ENCODE assay signal across 24 cellular contexts in the genomic region with DNA sequence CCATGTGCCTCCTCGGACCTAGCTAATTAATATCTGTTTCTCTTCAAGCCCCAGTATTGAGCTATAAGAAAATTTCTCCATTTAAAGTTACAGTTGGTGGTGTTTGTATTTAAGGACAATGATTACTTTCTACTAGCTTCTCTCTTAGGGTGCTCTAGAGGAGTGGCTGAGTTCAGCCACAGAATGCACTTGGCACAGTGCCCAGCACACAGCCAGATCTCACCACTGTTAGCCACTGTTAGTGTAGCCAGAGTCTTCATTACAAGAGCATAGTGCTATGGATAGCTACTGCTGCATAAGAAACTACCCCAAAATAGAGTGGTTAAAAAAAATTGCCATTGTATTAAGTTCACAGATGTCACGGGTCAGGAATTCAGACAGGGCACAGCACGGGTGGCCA.
"Had no signal": no experiment of that assay in that cellular context is flagged by ENCODE, and none has a peak within 500 bp of the region (broad histone marks: within the 10 kb centered on the region; RNA-seq: fewer than 3 reads in every experiment).

No MANE protein-coding gene starts in this region.

- H3K4me1 Mint-ChIP-seq: activated naive CD8-positive, alpha-beta T cell treated with anti-CD3 and anti-CD28 coated beads, Interleukin-2, amount 10 ng/mL, durations not matched to agents 7 days and 5 days; immature natural killer cell; stimulated activated naive B cell treated with anti-CD40 and anti-IgM and Interleukin-4, amounts not matched to agents 10 μg/mL and 1 μg/mL and 100 μg/mL, for 72 hours; T-helper 17 cell had no signal

- H3K9me3 Mint-ChIP-seq: activated CD4-positive, alpha-beta memory T cell treated with anti-CD3 and anti-CD28 coated beads for 36 hours; activated naive CD4-positive, alpha-beta T cell treated with anti-CD3 and anti-CD28 coated beads for 36 hours; dendritic cell treated with granulocyte-macrophage colony-stimulating factor and Interleukin-4, amounts not matched to agents 40 ng/mL and 50 ng/mL, for 4 days; immature natural killer cell; natural killer cell treated with Interleukin-12 subunit alpha and Interleukin-12 subunit beta and Interleukin-15 and Interleukin-18, amount 100 ng/mL, for 72 hours; stimulated activated naive B cell treated with anti-CD40 and anti-IgM and Interleukin-4, amounts not matched to agents 10 μg/mL and 1 μg/mL and 100 μg/mL, for 72 hours had no signal

- H3K36me3 ChIP-seq: cardiac muscle cell, neutrophil, ovary, prostate gland had no signal

- H3K4me1 ChIP-seq: body of pancreas, foreskin keratinocyte, prostate gland had no signal

- ATAC-seq: activated T-cell treated with anti-CD3 and anti-CD28 coated beads, Interleukin-2, amount 50 U/mL, for 72 hours; body of pancreas; foreskin keratinocyte; natural killer cell treated with Interleukin-12 subunit alpha and Interleukin-12 subunit beta and Interleukin-15 and Interleukin-18, amount 100 ng/mL, for 72 hours; stimulated activated naive B cell treated with anti-CD40 and anti-IgM and Interleukin-4, amounts not matched to agents 10 μg/mL and 1 μg/mL and 100 μg/mL, for 72 hours; T-helper 17 cell had no signal

- H3K36me3 Mint-ChIP-seq: activated CD4-positive, alpha-beta memory T cell treated with anti-CD3 and anti-CD28 coated beads for 36 hours; activated naive CD8-positive, alpha-beta T cell treated with anti-CD3 and anti-CD28 coated beads, Interleukin-2, amount 10 ng/mL, durations not matched to agents 7 days and 5 days; immature natural killer cell; natural killer cell treated with Interleukin-12 subunit alpha and Interleukin-12 subunit beta and Interleukin-15 and Interleukin-18, amount 100 ng/mL, for 72 hours; stimulated activated naive B cell treated with anti-CD40 and anti-IgM and Interleukin-4, amounts not matched to agents 10 μg/mL and 1 μg/mL and 100 μg/mL, for 72 hours had no signal

- H3K27ac ChIP-seq: body of pancreas, cardiac muscle cell, foreskin keratinocyte, neutrophil, ovary, prostate gland had no signal

- H3K27me3 ChIP-seq: body of pancreas, cardiac muscle cell, foreskin keratinocyte, neutrophil, ovary had no signal

- H3K9me3 ChIP-seq: body of pancreas, neutrophil, ovary, prostate gland had no signal

- H3K27ac Mint-ChIP-seq: activated CD4-positive, alpha-beta memory T cell treated with anti-CD3 and anti-CD28 coated beads for 36 hours; activated naive CD4-positive, alpha-beta T cell treated with anti-CD3 and anti-CD28 coated beads for 36 hours; activated naive CD8-positive, alpha-beta T cell treated with anti-CD3 and anti-CD28 coated beads, Interleukin-2, amount 10 ng/mL, durations not matched to agents 7 days and 5 days; activated T-cell treated with anti-CD3 and anti-CD28 coated beads, Interleukin-2, amount 50 U/mL, for 72 hours; dendritic cell treated with granulocyte-macrophage colony-stimulating factor and Interleukin-4, amounts not matched to agents 40 ng/mL and 50 ng/mL, for 4 days; immature natural killer cell; natural killer cell treated with Interleukin-12 subunit alpha and Interleukin-12 subunit beta and Interleukin-15 and Interleukin-18, amount 100 ng/mL, for 72 hours; stimulated activated naive B cell treated with anti-CD40 and anti-IgM and Interleukin-4, amounts not matched to agents 10 μg/mL and 1 μg/mL and 100 μg/mL, for 72 hours; T-helper 17 cell had no signal

- H3K27me3 Mint-ChIP-seq: activated CD4-positive, alpha-beta memory T cell treated with anti-CD3 and anti-CD28 coated beads for 36 hours had no signal

- H3K4me3 Mint-ChIP-seq: activated CD4-positive, alpha-beta memory T cell treated with anti-CD3 and anti-CD28 coated beads for 36 hours; activated naive CD4-positive, alpha-beta T cell treated with anti-CD3 and anti-CD28 coated beads for 36 hours; activated naive CD8-positive, alpha-beta T cell treated with anti-CD3 and anti-CD28 coated beads, Interleukin-2, amount 10 ng/mL, durations not matched to agents 7 days and 5 days; activated T-cell treated with anti-CD3 and anti-CD28 coated beads, Interleukin-2, amount 50 U/mL, for 72 hours; dendritic cell treated with granulocyte-macrophage colony-stimulating factor and Interleukin-4, amounts not matched to agents 40 ng/mL and 50 ng/mL, for 4 days; immature natural killer cell; natural killer cell treated with Interleukin-12 subunit alpha and Interleukin-12 subunit beta and Interleukin-15 and Interleukin-18, amount 100 ng/mL, for 72 hours; stimulated activated naive B cell treated with anti-CD40 and anti-IgM and Interleukin-4, amounts not matched to agents 10 μg/mL and 1 μg/mL and 100 μg/mL, for 72 hours; T-helper 17 cell had no signal

- H3K4me3 ChIP-seq: body of pancreas, cardiac muscle cell, ovary, prostate gland had no signal

- DNase-seq: activated CD4-positive, alpha-beta memory T cell treated with anti-CD3 and anti-CD28 coated beads for 36 hours; activated CD4-positive, alpha-beta T cell treated with anti-CD3 and anti-CD28 coated beads for 48 hours; activated CD4-positive, CD25-positive, alpha-beta regulatory T cell; activated effector memory CD4-positive, alpha-beta T cell treated with Interleukin-2 at 50 U/mL for 16 hours; activated naive CD4-positive, alpha-beta T cell treated with anti-CD3 and anti-CD28 coated beads for 36 hours; activated naive CD8-positive, alpha-beta T cell treated with anti-CD3 and anti-CD28 coated beads, Interleukin-2, amount 10 ng/mL, durations not matched to agents 7 days and 5 days; activated T-cell treated with anti-CD3 and anti-CD28 coated beads, Interleukin-2, amount 50 U/mL, for 72 hours; body of pancreas; effector CD8-positive, alpha-beta T cell; erythroblast; foreskin keratinocyte; immature natural killer cell; left ventricle myocardium superior; midbrain; stimulated activated CD4-positive, alpha-beta T cell treated with anti-CD3 and anti-CD28 coated beads, Interleukin-2, amount 100 ng/mL, for 48 hours; stimulated activated CD8-positive, alpha-beta memory T cell treated with anti-CD3 and anti-CD28 coated beads, Interleukin-4, amount 100 ng/mL, for 48 hours; stimulated activated naive B cell treated with anti-CD40 and anti-IgM and Interleukin-4, amounts not matched to agents 10 μg/mL and 1 μg/mL and 100 μg/mL, for 72 hours; T-helper 17 cell had no signal
